Comparison of ENCODE assay signal across 17 cellular contexts in the genomic region with DNA sequence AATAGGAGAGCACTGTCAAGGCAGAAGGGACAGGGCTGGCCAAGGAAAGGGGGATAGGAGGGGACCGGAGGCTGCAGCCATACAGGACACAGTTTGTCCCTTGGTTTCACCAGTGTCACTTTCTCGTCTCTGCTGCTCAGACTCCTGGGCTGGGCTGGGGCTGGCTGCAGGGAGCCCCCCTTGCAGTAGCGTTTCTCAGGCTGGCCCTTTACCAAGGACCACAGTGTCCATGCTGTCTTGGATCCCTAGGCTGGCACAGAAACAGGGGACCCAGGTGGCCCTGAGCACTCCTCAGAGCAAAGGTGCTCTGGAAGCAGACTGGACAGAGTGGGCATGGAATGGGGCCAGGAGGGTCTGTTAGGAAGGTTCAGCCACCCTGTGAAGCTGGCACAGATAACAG.
"Had no signal": no experiment of that assay in that cellular context is flagged by ENCODE, and none has a peak within 500 bp of the region (broad histone marks: within the 10 kb centered on the region; RNA-seq: fewer than 3 reads in every experiment).

No MANE protein-coding gene starts in this region.

- DNase-seq: esophagus squamous epithelium; foreskin fibroblast; glutamatergic neuron; islet precursor cell; left ventricle myocardium superior; mesendoderm; naive thymus-derived CD4-positive, alpha-beta T cell; nephron progenitor cell; small intestine; stimulated activated CD4-positive, alpha-beta T cell treated with anti-CD3 and anti-CD28 coated beads, Interleukin-2, amount 100 ng/mL, for 48 hours; stimulated activated naive CD8-positive, alpha-beta T cell treated with anti-CD3 and anti-CD28 coated beads, Interleukin-15, amount 100 ng/mL, for 72 hours; testis; uterus had no signal

- H3K27ac ChIP-seq: esophagus squamous epithelium, gastroesophageal sphincter, neutrophil, testis, uterus had no signal

- H3K36me3 ChIP-seq: neutrophil, uterus had no signal

- H3K36me3 Mint-ChIP-seq: naive thymus-derived CD4-positive, alpha-beta T cell; type B pancreatic cell had no signal

- H3K27me3 ChIP-seq: esophagus squamous epithelium, gastroesophageal sphincter, testis, uterus had no signal

- H3K9me3 ChIP-seq: esophagus squamous epithelium, gastroesophageal sphincter, neutrophil, testis, uterus had no signal

- ATAC-seq: gastroesophageal sphincter; left ventricle myocardium superior; naive thymus-derived CD4-positive, alpha-beta T cell; stimulated activated naive CD8-positive, alpha-beta T cell treated with anti-CD3 and anti-CD28 coated beads, Interleukin-15, amount 100 ng/mL, for 72 hours had no signal

- H3K9me3 Mint-ChIP-seq: dendritic cell treated with granulocyte-macrophage colony-stimulating factor and Interleukin-4, amounts not matched to agents 40 ng/mL and 50 ng/mL, for 4 days; naive thymus-derived CD4-positive, alpha-beta T cell; nephron progenitor cell; stimulated activated naive CD8-positive, alpha-beta T cell treated with anti-CD3 and anti-CD28 coated beads, Interleukin-15, amount 100 ng/mL, for 72 hours; type B pancreatic cell had no signal

- H3K27ac Mint-ChIP-seq: dendritic cell treated with granulocyte-macrophage colony-stimulating factor and Interleukin-4, amounts not matched to agents 40 ng/mL and 50 ng/mL, for 4 days; naive thymus-derived CD4-positive, alpha-beta T cell; nephron progenitor cell; stimulated activated naive CD8-positive, alpha-beta T cell treated with anti-CD3 and anti-CD28 coated beads, Interleukin-15, amount 100 ng/mL, for 72 hours; type B pancreatic cell had no signal

- H3K4me3 ChIP-seq: esophagus squamous epithelium, gastroesophageal sphincter, testis, uterus had no signal

- H3K4me3 Mint-ChIP-seq: dendritic cell treated with granulocyte-macrophage colony-stimulating factor and Interleukin-4, amounts not matched to agents 40 ng/mL and 50 ng/mL, for 4 days; naive thymus-derived CD4-positive, alpha-beta T cell; nephron progenitor cell; stimulated activated naive CD8-positive, alpha-beta T cell treated with anti-CD3 and anti-CD28 coated beads, Interleukin-15, amount 100 ng/mL, for 72 hours; type B pancreatic cell had no signal
